In genomic region chr15:42890161-42890913, GRCh38 we compare ENCODE assay signal across 11 cellular contexts. TPM values are rescaled to one million over a fixed set of nuclear protein-coding genes. Genes with fewer than 3 reads are reported as not detected.
DNase-seq lines count a peak whose midpoint lies in the region; ATAC-seq and TF ChIP-seq lines count a peak whose summit lies in the region.
"Had no signal": no experiment of that assay in that cellular context is flagged by ENCODE, and none has a peak within 500 bp of the region (broad histone marks: within the 10 kb centered on the region; RNA-seq: fewer than 3 reads in every experiment).

No MANE protein-coding gene starts in this region.

- intact Hi-C loops in PC-9 (cut with micrococcal nuclease; ENCODE audit: unreplicated experiment), result loop anchor here (1.0 kb wide), 1 partner anchor 32 kb away; no protein-coding TSS in a partner anchor

- TF ChIP-seq CTCF in PC-9 (conservative IDR thresholded peaks at IDR 0.05), result no peak
- no peak for TF ChIP-seq CTCF in coronary artery (IDR thresholded peaks at IDR 0.05)

- TSS peak; percentile 41 for BruUV-seq in PC-9 (replicated peaks; lab: Mats Ljungman, UMichigan)

- POLR2A ChIA-PET in PC-9 (lab: Charles Lee; ENCODE audit: unreplicated experiment), result interaction anchor here (0.6 kb wide), 2 partner anchors 481 to 725 kb away, joined by 3 read pairs; partner anchors contain the start of genes TUBGCP4 and ZSCAN29

- no peaks in the 10 kb centered on the region for H3K79me2 ChIP-seq in PC-9 (ENCODE audit: low read depth)

- DNase-seq in ELF-1 (ENCODE audit: low read depth, low spot score) (peak; percentile 10), PC-9 (peak; percentile 41 to 82), myocyte (ENCODE audit: low read depth) (peak; percentile 46), GM19240 (ENCODE audit: insufficient read length, low spot score) (no peak), coronary artery (ENCODE audit: low spot score) (no peak), NCI-H510A treated with DMSO at 0.1 percent for 48 hours (lab: John Stamatoyannopoulos, UW) (no peak)
- DNase-seq: activated CD4-positive, alpha-beta T cell treated with anti-CD3 and anti-CD28 coated beads for 4 hours; DMS53; occipital lobe had no signal

- peak; percentile 51 for ATAC-seq in esophagus mucosa
- ATAC-seq in GM21576 (IDR thresholded peaks at IDR 0.05; ENCODE audit: unreplicated experiment), result no peak

- H3K4me1 ChIP-seq in PC-9 (replicated peaks; ENCODE audit: insufficient read depth), result peaks cover 15% of the 10 kb centered on the region

- H3K4me2 ChIP-seq in PC-9, result peak overlapping the region; percentile 40

- CTCF ChIA-PET in PC-9 (lab: Charles Lee), result no interaction called here

- H3F3A ChIP-seq in PC-9 (ENCODE audit: insufficient read depth, low read depth), result peaks cover 11% of the 10 kb centered on the region; the same call in 1 of the 2 replicates

- H3K27me3 ChIP-seq in PC-9 (ENCODE audit: insufficient read depth, low read depth), result no peaks in the 10 kb centered on the region

- H2AFZ ChIP-seq in PC-9, result no peak overlapping the region

- H3K4me3 ChIP-seq in PC-9 (no peak overlapping the region), coronary artery (no peak overlapping the region)

- H3K9me3 ChIP-seq in PC-9 (ENCODE audit: insufficient read depth, low read depth), result no peaks in the 10 kb centered on the region

- no peaks in the 10 kb centered on the region for H3K36me3 ChIP-seq in PC-9 (ENCODE audit: low read depth)

- no peaks in the 10 kb centered on the region for H4K20me1 ChIP-seq in PC-9 (ENCODE audit: insufficient read depth)

- H3K27ac ChIP-seq in PC-9 (peak overlapping the region; percentile 43), coronary artery (no peak overlapping the region)

- H3K9me2 ChIP-seq in PC-9 (ENCODE audit: insufficient read depth), result no peaks in the 10 kb centered on the region

RNA-seq across cellular contexts. Expression of gene TTBK2, which starts 30.2 kb away (rescaled TPM):
- total RNA-seq in PC-9 (2021) (22.6 and 24.7 TPM in 2 replicates), esophagus mucosa (5.4 TPM), myocyte (10.4 and 14.6 TPM in 2 replicates)
- 4.8 TPM for polyA plus RNA-seq in myocyte (2012)

Comparison
In these comparisons a context has a peak if more than half of its experiments do, and no peak if none do; other contexts are left out.
1. DNase-seq: peak in ELF-1 (single experiment), PC-9 (2 of 2) and myocyte (single experiment); none in GM19240 (single experiment), coronary artery (single experiment) and NCI-H510A treated with DMSO at 0.1 percent for 48 hours (single experiment).